ENCODE assay signal across 15 cellular contexts in genomic region chr3:114231616-114232015, GRCh38. TPM values are rescaled to one million over a fixed set of nuclear protein-coding genes. Genes with fewer than 3 reads are reported as not detected.
DNase-seq lines count a peak whose midpoint lies in the region; ATAC-seq lines count a peak whose summit lies in the region.
"Had no signal": no experiment of that assay in that cellular context is flagged by ENCODE, and none has a peak within 500 bp of the region (broad histone marks: within the 10 kb centered on the region; RNA-seq: fewer than 3 reads in every experiment).

No MANE protein-coding gene starts in this region.

- peaks cover 12% of the 10 kb centered on the region for H3K36me3 Mint-ChIP-seq in activated CD8-positive, alpha-beta memory T cell treated with anti-CD3 and anti-CD28 coated beads, Interleukin-2, amount 10 ng/mL, durations not matched to agents 7 days and 5 days
- H3K36me3 Mint-ChIP-seq in activated naive CD8-positive, alpha-beta T cell treated with anti-CD3 and anti-CD28 coated beads for 36 hours, result peaks cover 39% of the 10 kb centered on the region
- H3K36me3 Mint-ChIP-seq in stimulated activated effector memory CD8-positive, alpha-beta T cell treated with anti-CD3 and anti-CD28 coated beads, Interleukin-12 subunit alpha, Interleukin-12 subunit beta, amount 100 ng/mL, for 72 hours, result no peaks in the 10 kb centered on the region

- ATAC-seq in activated CD8-positive, alpha-beta memory T cell treated with anti-CD3 and anti-CD28 coated beads, Interleukin-2, amount 10 ng/mL, durations not matched to agents 7 days and 5 days, result peak; percentile 68
- peak; percentile 88 for ATAC-seq in stimulated activated effector memory CD8-positive, alpha-beta T cell treated with anti-CD3 and anti-CD28 coated beads, Interleukin-12 subunit alpha, Interleukin-12 subunit beta, amount 100 ng/mL, for 72 hours
- no peak for ATAC-seq in HG02642 (IDR thresholded peaks at IDR 0.05; ENCODE audit: poor library complexity, unreplicated experiment)
- ATAC-seq: pancreas had no signal

- no peaks in the 10 kb centered on the region for H3K9me3 Mint-ChIP-seq in activated CD8-positive, alpha-beta memory T cell treated with anti-CD3 and anti-CD28 coated beads, Interleukin-2, amount 10 ng/mL, durations not matched to agents 7 days and 5 days (ENCODE audit: low read depth)
- peaks cover 9% of the 10 kb centered on the region for H3K9me3 Mint-ChIP-seq in activated naive CD8-positive, alpha-beta T cell treated with anti-CD3 and anti-CD28 coated beads for 36 hours
- peaks cover 2% of the 10 kb centered on the region for H3K9me3 Mint-ChIP-seq in stimulated activated effector memory CD8-positive, alpha-beta T cell treated with anti-CD3 and anti-CD28 coated beads, Interleukin-12 subunit alpha, Interleukin-12 subunit beta, amount 100 ng/mL, for 72 hours

- H3K27ac Mint-ChIP-seq in activated CD8-positive, alpha-beta memory T cell treated with anti-CD3 and anti-CD28 coated beads, Interleukin-2, amount 10 ng/mL, durations not matched to agents 7 days and 5 days, result peak overlapping the region; percentile 86
- peak overlapping the region; percentile 85 for H3K27ac Mint-ChIP-seq in activated naive CD8-positive, alpha-beta T cell treated with anti-CD3 and anti-CD28 coated beads for 36 hours
- H3K27ac Mint-ChIP-seq in stimulated activated effector memory CD8-positive, alpha-beta T cell treated with anti-CD3 and anti-CD28 coated beads, Interleukin-12 subunit alpha, Interleukin-12 subunit beta, amount 100 ng/mL, for 72 hours, result peak overlapping the region; percentile 88

- H3K4me3 Mint-ChIP-seq in activated CD8-positive, alpha-beta memory T cell treated with anti-CD3 and anti-CD28 coated beads, Interleukin-2, amount 10 ng/mL, durations not matched to agents 7 days and 5 days, result no peak overlapping the region
- H3K4me3 Mint-ChIP-seq in activated naive CD8-positive, alpha-beta T cell treated with anti-CD3 and anti-CD28 coated beads for 36 hours, result no peak overlapping the region
- H3K4me3 Mint-ChIP-seq in stimulated activated effector memory CD8-positive, alpha-beta T cell treated with anti-CD3 and anti-CD28 coated beads, Interleukin-12 subunit alpha, Interleukin-12 subunit beta, amount 100 ng/mL, for 72 hours, result peak overlapping the region; percentile 34

- CTCF ChIA-PET in activated CD8-positive, alpha-beta memory T cell treated with anti-CD3 and anti-CD28 coated beads, Interleukin-2, amount 10 ng/mL, durations not matched to agents 7 days and 5 days (lab: Charles Lee), result interaction anchor here (1.0 to 3.4 kb wide), 7 partner anchors 9 to 486 kb away, joined by 3 to 20 read pairs (median 6); no protein-coding TSS in a partner anchor

- H3K27me3 Mint-ChIP-seq in activated CD8-positive, alpha-beta memory T cell treated with anti-CD3 and anti-CD28 coated beads, Interleukin-2, amount 10 ng/mL, durations not matched to agents 7 days and 5 days, result no peaks in the 10 kb centered on the region
- H3K27me3 Mint-ChIP-seq in activated naive CD8-positive, alpha-beta T cell treated with anti-CD3 and anti-CD28 coated beads for 36 hours, result no peaks in the 10 kb centered on the region

- H3K4me1 Mint-ChIP-seq in activated CD8-positive, alpha-beta memory T cell treated with anti-CD3 and anti-CD28 coated beads, Interleukin-2, amount 10 ng/mL, durations not matched to agents 7 days and 5 days, result peaks cover 81% of the 10 kb centered on the region
- H3K4me1 Mint-ChIP-seq in activated naive CD8-positive, alpha-beta T cell treated with anti-CD3 and anti-CD28 coated beads for 36 hours, result peaks cover 84% of the 10 kb centered on the region
- H3K4me1 Mint-ChIP-seq in stimulated activated effector memory CD8-positive, alpha-beta T cell treated with anti-CD3 and anti-CD28 coated beads, Interleukin-12 subunit alpha, Interleukin-12 subunit beta, amount 100 ng/mL, for 72 hours, result peaks cover 65% of the 10 kb centered on the region

- DNase-seq in T-helper 1 cell, result peak in 3 of 5 donors; percentile 13 to 73 (median 27)
- peak; percentile 80 for DNase-seq in activated CD8-positive, alpha-beta memory T cell treated with anti-CD3 and anti-CD28 coated beads, Interleukin-2, amount 10 ng/mL, durations not matched to agents 7 days and 5 days
- DNase-seq in activated naive CD8-positive, alpha-beta T cell treated with anti-CD3 and anti-CD28 coated beads for 36 hours, result peak; percentile 52
- peak in 1 of 2 donors; percentile 23 for DNase-seq in stimulated activated effector memory CD8-positive, alpha-beta T cell treated with anti-CD3 and anti-CD28 coated beads, Interleukin-12 subunit alpha, Interleukin-12 subunit beta, amount 100 ng/mL, for 72 hours (ENCODE audit: low spot score in 2 of 2)
- DNase-seq in NOMO-1 treated with DMSO at 0.1 percent for 48 hours (lab: John Stamatoyannopoulos, UW; ENCODE audit: unreplicated experiment), result no peak
- no peak for DNase-seq in NAMALWA (ENCODE audit: low spot score)
- DNase-seq: GM23248, islet precursor cell, NCI-H1436 treated with DMSO at 0.1 percent for 48 hours, NCI-H524, pancreas had no signal

RNA-seq across cellular contexts. Expression of gene ZNF80, which starts 5.8 kb away (rescaled TPM):
- 1 to 10 TPM; 4.5 to 5.5 TPM for total RNA-seq in activated CD8-positive, alpha-beta memory T cell treated with anti-CD3 and anti-CD28 coated beads, Interleukin-2, amount 10 ng/mL, durations not matched to agents 7 days and 5 days
- 1 to 10 TPM in 1 of 2 experiments, under 1 TPM in 1; 0.82 to 1.3 TPM for total RNA-seq in activated naive CD8-positive, alpha-beta T cell treated with anti-CD3 and anti-CD28 coated beads for 36 hours
- total RNA-seq: endothelial cell of umbilical vein, G401, GM23248, mesenteric fat pad had no signal

RNA-seq across cellular contexts. Expression of gene DRD3, which starts 52.8 kb away (rescaled TPM):
- total RNA-seq in activated CD8-positive, alpha-beta memory T cell treated with anti-CD3 and anti-CD28 coated beads, Interleukin-2, amount 10 ng/mL, durations not matched to agents 7 days and 5 days, result not detected
- total RNA-seq in activated naive CD8-positive, alpha-beta T cell treated with anti-CD3 and anti-CD28 coated beads for 36 hours, result not detected
- total RNA-seq: endothelial cell of umbilical vein, G401, GM23248, mesenteric fat pad, pancreas had no signal

Comparison
In these comparisons a context has a peak if more than half of its experiments do, and no peak if none do; other contexts are left out.
1. DNase-seq: peak in T-helper 1 cell (3 of 5), activated CD8-positive, alpha-beta memory T cell treated with anti-CD3 and anti-CD28 coated beads, Interleukin-2, amount 10 ng/mL, durations not matched to agents 7 days and 5 days (single experiment) and activated naive CD8-positive, alpha-beta T cell treated with anti-CD3 and anti-CD28 coated beads for 36 hours (single experiment); none in NOMO-1 treated with DMSO at 0.1 percent for 48 hours (single experiment) and NAMALWA (single experiment).
2. Peak in every context shown above with its lines, with median percentiles within 50 percentile points of each other: H3K27ac Mint-ChIP-seq.